In the genomic region with DNA sequence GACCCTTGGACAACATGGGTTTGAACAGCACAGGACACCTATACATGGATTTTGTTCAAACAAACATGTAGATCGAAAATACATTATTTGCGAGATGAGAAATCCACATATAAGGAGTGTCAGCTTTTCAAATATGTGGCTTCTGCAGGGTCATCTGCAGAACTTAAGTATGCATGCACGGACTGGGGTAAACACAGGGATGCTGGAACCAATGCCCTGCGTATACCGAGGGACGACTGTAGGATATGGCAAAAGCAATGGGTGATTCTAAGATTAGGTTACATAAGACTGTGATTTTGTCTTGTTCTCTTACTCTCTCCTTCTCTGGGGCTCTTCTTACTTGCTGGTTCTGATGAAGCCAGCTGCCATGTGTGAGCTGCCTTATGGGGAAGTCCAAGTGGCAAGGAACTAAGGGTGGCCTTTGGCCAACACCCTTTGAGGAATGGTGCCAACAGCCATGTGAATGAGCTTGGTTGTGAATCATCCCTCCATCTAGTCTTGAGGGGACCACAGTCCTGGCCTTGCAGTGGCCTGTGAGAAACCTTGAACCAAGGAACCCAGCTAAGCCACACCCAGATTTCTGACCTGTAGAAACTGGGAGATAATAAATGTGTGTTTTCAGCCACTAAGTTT, we compare ENCODE assay signal across 21 cellular contexts.
"Had no signal": no experiment of that assay in that cellular context is flagged by ENCODE, and none has a peak within 500 bp of the region (broad histone marks: within the 10 kb centered on the region; RNA-seq: fewer than 3 reads in every experiment).

No MANE protein-coding gene starts in this region.

- H3K9me3 Mint-ChIP-seq: activated naive CD4-positive, alpha-beta T cell treated with anti-CD3 and anti-CD28 coated beads, Interleukin-2, amount 50 U/mL, for 72 hours; nephron progenitor cell; stimulated activated naive CD8-positive, alpha-beta T cell treated with anti-CD3 and anti-CD28 coated beads, Interleukin-15, Interleukin-2, amounts not matched to agents 100 ng/mL and 50 ng/mL, for 24 hours; T-helper 1 cell treated with Interleukin-12 subunit alpha and Interleukin-12 subunit beta and Interleukin-4 antibody, amounts not matched to agents 30 μg/mL and 1 μg/mL, for 36 hours had no signal

- H3K4me3 ChIP-seq: adrenal gland, cardiac muscle cell, esophagus muscularis mucosa, gastrocnemius medialis, left lung, tibial nerve had no signal

- H3K27ac ChIP-seq: adrenal gland, cardiac muscle cell, esophagus muscularis mucosa, gastrocnemius medialis, left lung, tibial nerve had no signal

- H3K27me3 Mint-ChIP-seq: stimulated activated naive CD8-positive, alpha-beta T cell treated with anti-CD3 and anti-CD28 coated beads, Interleukin-15, Interleukin-2, amounts not matched to agents 100 ng/mL and 50 ng/mL, for 24 hours had no signal

- DNase-seq: activated CD4-positive, alpha-beta T cell treated with anti-CD3 and anti-CD28 coated beads, Interleukin-2, amount 50 U/mL, for 4 hours; activated gamma-delta T cell; adrenal gland; dermis blood vessel endothelial cell; effector memory CD4-positive, alpha-beta T cell; gastrocnemius medialis; head of caudate nucleus; kidney; left lung; midbrain; nephron progenitor cell; occipital lobe; stimulated activated CD4-positive, alpha-beta T cell treated with anti-CD3 and anti-CD28 coated beads, Interleukin-2, amount 100 ng/mL, for 24 hours had no signal

- H3K27me3 ChIP-seq: adrenal gland, cardiac muscle cell, esophagus muscularis mucosa, gastrocnemius medialis, left lung, tibial nerve had no signal

- H3K4me3 Mint-ChIP-seq: nephron progenitor cell; stimulated activated naive CD8-positive, alpha-beta T cell treated with anti-CD3 and anti-CD28 coated beads, Interleukin-15, Interleukin-2, amounts not matched to agents 100 ng/mL and 50 ng/mL, for 24 hours; T-helper 1 cell treated with Interleukin-12 subunit alpha and Interleukin-12 subunit beta and Interleukin-4 antibody, amounts not matched to agents 30 μg/mL and 1 μg/mL, for 36 hours had no signal

- H3K36me3 Mint-ChIP-seq: activated naive CD4-positive, alpha-beta T cell treated with anti-CD3 and anti-CD28 coated beads, Interleukin-2, amount 50 U/mL, for 72 hours had no signal

- H3K36me3 ChIP-seq: adrenal gland, cardiac muscle cell, esophagus muscularis mucosa, gastrocnemius medialis, tibial nerve had no signal

- ATAC-seq: activated naive CD4-positive, alpha-beta T cell treated with anti-CD3 and anti-CD28 coated beads, Interleukin-2, amount 50 U/mL, for 72 hours; gastrocnemius medialis; left lung had no signal

- FAIRE-seq: endothelial cell of umbilical vein, kidney, urothelium cell line had no signal

- H3K4me1 ChIP-seq: adrenal gland, esophagus muscularis mucosa, gastrocnemius medialis, left lung, tibial nerve had no signal

- H3K27ac Mint-ChIP-seq: activated naive CD4-positive, alpha-beta T cell treated with anti-CD3 and anti-CD28 coated beads, Interleukin-2, amount 50 U/mL, for 72 hours; nephron progenitor cell; stimulated activated naive CD8-positive, alpha-beta T cell treated with anti-CD3 and anti-CD28 coated beads, Interleukin-15, Interleukin-2, amounts not matched to agents 100 ng/mL and 50 ng/mL, for 24 hours; T-helper 1 cell treated with Interleukin-12 subunit alpha and Interleukin-12 subunit beta and Interleukin-4 antibody, amounts not matched to agents 30 μg/mL and 1 μg/mL, for 36 hours had no signal

- H3K9me3 ChIP-seq: adrenal gland, esophagus muscularis mucosa, gastrocnemius medialis, left lung, tibial nerve had no signal
